8 cellular contexts compared by ENCODE assay signal in genomic region chr9:132078369-132079356, GRCh38. TPM values are rescaled to one million over a fixed set of nuclear protein-coding genes. Genes with fewer than 3 reads are reported as not detected.
A peak's percentile ranks its signal among the peaks of the same experiment; 100 is the strongest.
DNase-seq lines count a peak whose midpoint lies in the region; ATAC-seq, FAIRE-seq and TF ChIP-seq lines count a peak whose summit lies in the region.

No MANE protein-coding gene starts in this region.

- intact Hi-C loops in CD4-positive, alpha-beta T cell (cut with DNase I, micrococcal nuclease), result loop anchor here in 1 of 2 experiments (1.0 to 10.0 kb wide), 4 partner anchors 314 to 800 kb away; partner anchors contain the start of genes AK8, GTF3C4, SPACA9 and TTF1

- H3K27ac ChIP-seq in CD4-positive, alpha-beta T cell (ENCODE audit: low read depth, low read length), result no peak overlapping the region
- H3K27ac ChIP-seq in OCI-LY3 (ENCODE audit: low read length) (no peak overlapping the region), astrocyte (ENCODE audit: low read depth, low read length) (peak overlapping the region; percentile 85)

- no peak for TF ChIP-seq CTCF in CD4-positive, alpha-beta T cell (IDR thresholded peaks at IDR 0.05)
- TF ChIP-seq CTCF in OCI-LY3 (IDR thresholded peaks at IDR 0.05; ENCODE audit: low read depth, low read length) (no peak), astrocyte (IDR thresholded peaks at IDR 0.05; ENCODE audit: insufficient read depth, low read depth, low read length) (no peak)

- H3K4me1 ChIP-seq in OCI-LY3 (ENCODE audit: low read length) (peaks cover 14% of the 10 kb centered on the region), astrocyte (ENCODE audit: insufficient read depth, low read length) (peaks cover 34% of the 10 kb centered on the region)

- POLR2A ChIA-PET in CD4-positive, alpha-beta T cell (lab: Charles Lee), result interaction anchor here (0.7 to 1.7 kb wide), 2 partner anchors 163 to 592 kb away, joined by 3 to 7 read pairs; partner anchors contain the start of gene GTF3C4
- POLR2A ChIA-PET in HEK293T (lab: Yijun Ruan, JAX), result interaction anchor here (1.5 kb wide), 1 partner anchor 71 kb away, joined by 4 read pairs; no protein-coding TSS in a partner anchor

- peak overlapping the region; percentile 68 for H3K27ac Mint-ChIP-seq in CD4-positive, alpha-beta T cell
- peak overlapping the region; percentile 55 for H3K27ac Mint-ChIP-seq in astrocyte (ENCODE audit: unreplicated experiment)

- no peak overlapping the region; the same call in 1 of the 2 replicates for H2AFZ ChIP-seq in OCI-LY3 (ENCODE audit: low read depth, low read length)
- peak overlapping the region; percentile 78 for H2AFZ ChIP-seq in astrocyte (ENCODE audit: low read depth, low read length)

- peak overlapping the region; percentile 91 for H3K4me3 Mint-ChIP-seq in CD4-positive, alpha-beta T cell
- H3K4me3 Mint-ChIP-seq in astrocyte (ENCODE audit: unreplicated experiment), result peak overlapping the region; percentile 96

- H3K36me3 ChIP-seq in OCI-LY3 (replicated peaks; ENCODE audit: low read depth, low read length), result peaks cover 15% of the 10 kb centered on the region
- peaks cover 10% of the 10 kb centered on the region for H3K36me3 ChIP-seq in astrocyte (ENCODE audit: insufficient read depth, low read length)

- H3K4me3 ChIP-seq in OCI-LY3 (ENCODE audit: low read length) (peak overlapping the region; percentile 82), astrocyte (ENCODE audit: insufficient read depth, low read depth, low read length) (peak overlapping the region; percentile 84), iPS-18c (ENCODE audit: insufficient read depth, low read depth, low read length) (peak overlapping the region; percentile 53)

- CTCF ChIA-PET in CD4-positive, alpha-beta T cell (lab: Charles Lee), result no interaction called here
- CTCF ChIA-PET in HEK293T (lab: Yijun Ruan, JAX), result no interaction called here

- H3K4me2 ChIP-seq in OCI-LY3 (ENCODE audit: low read length) (peak overlapping the region; percentile 95), astrocyte (ENCODE audit: low read length) (peak overlapping the region; percentile 100)

- peak in 9 of 10 experiments; percentile 6 to 39 (median 17) for DNase-seq in CD4-positive, alpha-beta T cell
- peak; percentile 40 for DNase-seq in HEK293T (ENCODE audit: extremely low spot score)
- DNase-seq in astrocyte (ENCODE audit: low read depth), result peak; percentile 76
- peak; percentile 19 for DNase-seq in stimulated activated CD4-positive, alpha-beta T cell treated with anti-CD3 and anti-CD28 coated beads, Interleukin-1b, Interleukin-23, amount 100 ng/mL, for 48 hours
- no peak for DNase-seq in SK-N-DZ (ENCODE audit: low spot score)

- no peak for FAIRE-seq in astrocyte (lab: Jason Lieb, UNC)

- peaks cover 53% of the 10 kb centered on the region for H3K36me3 Mint-ChIP-seq in CD4-positive, alpha-beta T cell (ENCODE audit: low read depth)
- H3K36me3 Mint-ChIP-seq in astrocyte (ENCODE audit: low read depth, unreplicated experiment), result peaks cover 2% of the 10 kb centered on the region

- H4K20me1 ChIP-seq in OCI-LY3 (ENCODE audit: insufficient read depth, low read length) (peaks cover 9% of the 10 kb centered on the region; the same call in 1 of the 2 replicates), astrocyte (ENCODE audit: insufficient read depth, low read length) (peaks cover 34% of the 10 kb centered on the region)

- ATAC-seq in CD4-positive, alpha-beta T cell (ENCODE audit: poor library complexity), result no peak
- ATAC-seq in HG03097 (IDR thresholded peaks at IDR 0.05; ENCODE audit: low FRiP score, unreplicated experiment), result no peak

- H3K9ac ChIP-seq in OCI-LY3 (ENCODE audit: low read length) (peak overlapping the region; percentile 64), astrocyte (ENCODE audit: low read length) (peak overlapping the region; percentile 92)

- H3K4me1 Mint-ChIP-seq in CD4-positive, alpha-beta T cell (ENCODE audit: low read depth), result peaks cover 52% of the 10 kb centered on the region
- peaks cover 13% of the 10 kb centered on the region for H3K4me1 Mint-ChIP-seq in astrocyte (ENCODE audit: low read depth, unreplicated experiment)

- H3K27me3 ChIP-seq in CD4-positive, alpha-beta T cell (ENCODE audit: control insufficient read depth, insufficient read depth, low read length), result no peaks in the 10 kb centered on the region
- H3K27me3 ChIP-seq in OCI-LY3 (ENCODE audit: low read depth, low read length), result no peaks in the 10 kb centered on the region
- no peaks in the 10 kb centered on the region for H3K27me3 ChIP-seq in astrocyte (ENCODE audit: insufficient read depth, low read length)

- peaks cover 7% of the 10 kb centered on the region for H3K27me3 Mint-ChIP-seq in CD4-positive, alpha-beta T cell
- no peaks in the 10 kb centered on the region for H3K27me3 Mint-ChIP-seq in astrocyte (ENCODE audit: low read depth, unreplicated experiment)

- H3K9me3 ChIP-seq in CD4-positive, alpha-beta T cell (ENCODE audit: control insufficient read depth, low read length), result no peaks in the 10 kb centered on the region
- H3K9me3 ChIP-seq in OCI-LY3 (ENCODE audit: insufficient read depth, low read length), result no peaks in the 10 kb centered on the region
- no peaks in the 10 kb centered on the region for H3K9me3 ChIP-seq in astrocyte (ENCODE audit: insufficient read depth, low read depth, low read length)
- H3K9me3 ChIP-seq in iPS-18c (ENCODE audit: control insufficient read depth, insufficient read depth, low read length), result no peaks in the 10 kb centered on the region

- H3K79me2 ChIP-seq in OCI-LY3 (ENCODE audit: low read length) (peaks cover 29% of the 10 kb centered on the region), astrocyte (ENCODE audit: insufficient read depth, low read length) (peaks cover 55% of the 10 kb centered on the region)

- no peaks in the 10 kb centered on the region for H3K9me3 Mint-ChIP-seq in CD4-positive, alpha-beta T cell
- H3K9me3 Mint-ChIP-seq in astrocyte (ENCODE audit: unreplicated experiment), result no peaks in the 10 kb centered on the region

TF ChIP-seq in HEK293T, 16 proteins besides CTCF, POLR2A, EP300 and RAD21:
- TF ChIP-seq PKNOX1 (IDR thresholded peaks at IDR 0.05) (peak; percentile 64), LEF1 (IDR thresholded peaks at IDR 0.05; ENCODE audit: borderline replicate concordance) (no peak)

RNA-seq across cellular contexts. Expression of gene MED27, which starts 1.0 kb away (rescaled TPM):
- total RNA-seq in CD4-positive, alpha-beta T cell, result 10 to 100 TPM; 15.0 to 17.4 TPM
- 26.9 and 27.7 TPM in 2 replicates for total RNA-seq in astrocyte
- polyA plus RNA-seq in SK-N-DZ (2014; cell fraction: cytosol; rRNA removed), result 28.6 and 37.6 TPM in 2 replicates
- 9.6 and 13.2 TPM in 2 replicates for polyA plus RNA-seq in SK-N-DZ (2014; cell fraction: nucleus; rRNA removed)
